ENCODE assay signal across 11 cellular contexts in genomic region chr1:206174182-206174868, GRCh38. TPM values are rescaled to one million over a fixed set of nuclear protein-coding genes. Genes with fewer than 3 reads are reported as not detected.
DNase-seq lines count a peak whose midpoint lies in the region; ATAC-seq and TF ChIP-seq lines count a peak whose summit lies in the region.
"Not testable (repeated sequence)": the region's sequence is repeated elsewhere in the genome, so short reads cannot be mapped to it uniquely, and the experiment has no call there.
"Had no signal": no experiment of that assay in that cellular context is flagged by ENCODE, and none has a peak within 500 bp of the region (broad histone marks: within the 10 kb centered on the region; RNA-seq: fewer than 3 reads in every experiment).

No MANE protein-coding gene starts in this region.

- H3K27ac ChIP-seq in MM.1S (ENCODE audit: low read length); PC-9; body of pancreas; fibroblast of lung (ENCODE audit: insufficient read depth, low read length); iPS DF 6.9 (ENCODE audit: low read length); neural cell (ENCODE audit: low read length); upper lobe of right lung: not testable (repeated sequence)

- not testable (repeated sequence) for TF ChIP-seq EP300 in neural cell (conservative IDR thresholded peaks at IDR 0.05; ENCODE audit: poor library complexity, severe bottlenecking)

- H3K36me3 ChIP-seq in MM.1S (replicated peaks; ENCODE audit: insufficient read depth, low read length); PC-9 (ENCODE audit: low read depth); body of pancreas (replicated peaks in 1 of 2; ENCODE audit: insufficient read depth in 1 of 2, low read depth in 2 of 2); fibroblast of lung (ENCODE audit: control insufficient read depth, insufficient read depth, low read length); iPS DF 6.9 (ENCODE audit: control insufficient read depth, insufficient read depth, low read length); neural cell (ENCODE audit: insufficient read depth, low read length); upper lobe of right lung: not testable (repeated sequence)

- not testable (repeated sequence) for H4K20me1 ChIP-seq in MM.1S (ENCODE audit: insufficient read depth, low read length); PC-9 (ENCODE audit: insufficient read depth); fibroblast of lung (ENCODE audit: control insufficient read depth, extremely low read depth, insufficient read depth, low read length); neural cell (ENCODE audit: insufficient read depth)

- H3K9me3 ChIP-seq in MM.1S (replicated peaks; ENCODE audit: insufficient read depth, low read length); PC-9 (ENCODE audit: insufficient read depth, low read depth); body of pancreas; fibroblast of lung (ENCODE audit: control insufficient read depth, insufficient read depth, low read depth, low read length); iPS DF 6.9 (ENCODE audit: control insufficient read depth, insufficient read depth, low read length); neural cell (ENCODE audit: low read length); upper lobe of right lung: not testable (repeated sequence)

- DNase-seq in DMS53 (lab: John Stamatoyannopoulos, UW) (peak; percentile 58), MM.1S (peak; percentile 2), body of pancreas (peak in 1 of 4 donors; percentile 7), fibroblast of lung (ENCODE audit: low read depth in 2 of 2) (peak; percentile 20 to 32), iPS DF 6.9 (ENCODE audit: low read depth, low spot score) (peak; percentile 0)
- not testable (repeated sequence) for DNase-seq in PC-9, upper lobe of right lung

- ATAC-seq in body of pancreas (peak; percentile 52), upper lobe of right lung (peak; percentile 66)

- H3K79me2 ChIP-seq in MM.1S (ENCODE audit: low read length); PC-9 (ENCODE audit: low read depth); fibroblast of lung (ENCODE audit: control insufficient read depth, insufficient read depth, low read length); neural cell (replicated peaks; ENCODE audit: insufficient read depth, low read length): not testable (repeated sequence)

- H3K27me3 ChIP-seq in MM.1S (replicated peaks; ENCODE audit: insufficient read depth, low read length); PC-9 (ENCODE audit: insufficient read depth, low read depth); body of pancreas; fibroblast of lung (ENCODE audit: control insufficient read depth, insufficient read depth, low read length); iPS DF 6.9 (ENCODE audit: control insufficient read depth, insufficient read depth, low read length); neural cell (ENCODE audit: insufficient read depth, low read depth, low read length); upper lobe of right lung: not testable (repeated sequence)

- CTCF ChIA-PET in PC-9 (lab: Charles Lee) = not testable (repeated sequence)

- H2AFZ ChIP-seq in MM.1S (ENCODE audit: low read length); PC-9; fibroblast of lung (ENCODE audit: low read length); neural cell (ENCODE audit: low read depth, low read length): not testable (repeated sequence)

- BruUV-seq in PC-9 (replicated peaks; lab: Mats Ljungman, UMichigan) = not testable (repeated sequence)

- not testable (repeated sequence) for H3F3A ChIP-seq in MM.1S (ENCODE audit: insufficient read depth, low read length); PC-9 (ENCODE audit: insufficient read depth, low read depth); neural cell (ENCODE audit: insufficient read depth, low read length, poor library complexity, severe bottlenecking)

- not testable (repeated sequence) for H3K4me1 ChIP-seq in MM.1S (ENCODE audit: low read length); body of pancreas; fibroblast of lung (ENCODE audit: control insufficient read depth, extremely low read depth, insufficient read depth, low read length); iPS DF 6.9 (ENCODE audit: control insufficient read depth, insufficient read depth, low read length); upper lobe of right lung
- H3K4me1 ChIP-seq in PC-9 (replicated peaks; ENCODE audit: insufficient read depth) = peaks cover 28% of the 10 kb centered on the region

- H3K4me2 ChIP-seq in MM.1S (ENCODE audit: low read depth, low read length); PC-9; fibroblast of lung (ENCODE audit: extremely low read depth, insufficient read depth, low read length); neural cell (ENCODE audit: low read length): not testable (repeated sequence)

- H3K9me2 ChIP-seq in MM.1S (replicated peaks; ENCODE audit: insufficient read depth, low read length); PC-9 (ENCODE audit: insufficient read depth); neural cell (ENCODE audit: insufficient read depth, low read length): not testable (repeated sequence)

- 39 to 60% methylated on average over 6 of the region's 7 CpGs for WGBS in body of pancreas, 2 donors
- WGBS in iPS DF 6.9 (ENCODE audit: insufficient coverage, insufficient read length) = no CpG with 5 or more reads among the region's 7 CpGs

- TF ChIP-seq POLR2A in body of pancreas (IDR thresholded peaks at IDR 0.05) = not testable (repeated sequence)

- intact Hi-C loops in PC-9 (cut with micrococcal nuclease; ENCODE audit: unreplicated experiment); body of pancreas (cut with DNase I); upper lobe of right lung (cut with DNase I): not testable (repeated sequence)

- TF ChIP-seq RAD21 in neural cell (conservative IDR thresholded peaks at IDR 0.05) = not testable (repeated sequence)

- H3K4me3 ChIP-seq in MM.1S (ENCODE audit: low read length); PC-9; body of pancreas; fibroblast of lung (replicated peaks in 1 of 4; ENCODE audit: control extremely low read depth in 1 of 4, insufficient read depth in 1 of 4, low read depth in 3 of 4, low read length in 4 of 4); iPS DF 6.9 (ENCODE audit: low read length); neural cell (ENCODE audit: low read length); upper lobe of right lung: not testable (repeated sequence)

- not testable (repeated sequence) for H3K9ac ChIP-seq in MM.1S (ENCODE audit: low read length); fibroblast of lung (ENCODE audit: insufficient read depth, low read length); neural cell (ENCODE audit: low read length)

- POLR2A ChIA-PET in PC-9 (lab: Charles Lee; ENCODE audit: unreplicated experiment) = not testable (repeated sequence)

- not testable (repeated sequence) for TF ChIP-seq CTCF in MM.1S (IDR thresholded peaks at IDR 0.05; ENCODE audit: low read length)
- peak; percentile 34; the same call in 1 of the 2 replicates for TF ChIP-seq CTCF in PC-9 (conservative IDR thresholded peaks at IDR 0.05)
- TF ChIP-seq CTCF in body of pancreas (IDR thresholded peaks at IDR 0.05) = peak in 4 of 7 experiments; percentile 16 to 37 (median 21)
- TF ChIP-seq CTCF in fibroblast of lung (conservative IDR thresholded peaks at IDR 0.05 in 1 of 2, IDR thresholded peaks at IDR 0.05 in 1 of 2; ENCODE audit: low read depth in 1 of 2, low read length in 2 of 2) = peak in 1 of 2 donors; percentile 26
- peak; percentile 62 for TF ChIP-seq CTCF in neural cell (IDR thresholded peaks at IDR 0.05; ENCODE audit: poor library complexity, severe bottlenecking)
- TF ChIP-seq CTCF in upper lobe of right lung (IDR thresholded peaks at IDR 0.05) = peak; percentile 22

TF ChIP-seq in neural cell, 6 proteins besides CTCF, POLR2A, EP300 and RAD21:
- TF ChIP-seq SMC3 (conservative IDR thresholded peaks at IDR 0.05; ENCODE audit: poor library complexity) = peak; percentile 40

RNA-seq across cellular contexts. Expression of gene FAM72A, which starts 28.3 kb away (rescaled TPM):
- total RNA-seq in PC-9 (2021) = 13.2 and 20.0 TPM in 2 replicates
- total RNA-seq in body of pancreas = 10 to 100 TPM in 1 of 2 donors, not detected in 1; 11.9 TPM
- 1.8 and 4.5 TPM in 2 replicates for total RNA-seq in fibroblast of lung
- 1.5 and 4.5 TPM in 2 replicates for polyA plus RNA-seq in fibroblast of lung
- 2.1 and 4.1 TPM in 2 replicates for polyA plus RNA-seq in fibroblast of lung (2012)
- polyA minus RNA-seq in fibroblast of lung (ENCODE audit: low replicate concordance) = 3.7 TPM in 1 of 2 replicates, not detected in the other
- polyA plus RNA-seq in neural cell = 2.2 and 4.1 TPM in 2 replicates
- polyA minus RNA-seq in neural cell = 0.24 and 1.0 TPM in 2 replicates
- 4.4 TPM for total RNA-seq in upper lobe of right lung

RNA-seq across cellular contexts. Expression of gene SRGAP2, which starts 29.0 kb away (rescaled TPM):
- 130 and 135 TPM in 2 replicates for total RNA-seq in PC-9 (2021)
- 10 to 100 TPM; 10.2 to 23.6 TPM for total RNA-seq in body of pancreas
- total RNA-seq in fibroblast of lung = 47.3 and 51.9 TPM in 2 replicates
- 14.3 and 17.7 TPM in 2 replicates for polyA plus RNA-seq in fibroblast of lung
- polyA plus RNA-seq in fibroblast of lung (2012) = 28.5 and 30.3 TPM in 2 replicates
- 36.9 and 57.9 TPM in 2 replicates for polyA minus RNA-seq in fibroblast of lung (ENCODE audit: low replicate concordance)
- 18.5 and 31.2 TPM in 2 replicates for polyA plus RNA-seq in neural cell
- polyA minus RNA-seq in neural cell = 80.6 and 104 TPM in 2 replicates
- 77.1 TPM for total RNA-seq in upper lobe of right lung

RNA-seq across cellular contexts. Expression of gene AVPR1B, which starts 57.1 kb away (rescaled TPM):
- total RNA-seq in PC-9 (2021) = not detected in 2 replicates
- under 1 TPM in 1 of 2 donors, not detected in 1; 0.78 TPM for total RNA-seq in body of pancreas
- total RNA-seq in fibroblast of lung = not detected in 2 replicates
- polyA plus RNA-seq in fibroblast of lung = not detected in 2 replicates
- not detected in 2 replicates for polyA plus RNA-seq in fibroblast of lung (2012)
- not detected in 2 replicates for polyA minus RNA-seq in fibroblast of lung (ENCODE audit: low replicate concordance)
- polyA plus RNA-seq in neural cell = not detected in 2 replicates
- polyA minus RNA-seq in neural cell = not detected in 2 replicates
- not detected for total RNA-seq in upper lobe of right lung
- total RNA-seq: CD4-positive, CD25-positive, alpha-beta regulatory T cell; occipital lobe; vagina had no signal
- polyA plus RNA-seq: CD4-positive, CD25-positive, alpha-beta regulatory T cell had no signal
